In genomic region chr9:98445576-98445975, GRCh38 we compare ENCODE assay signal across 15 cellular contexts.
DNase-seq lines count a peak whose midpoint lies in the region; TF ChIP-seq lines count a peak whose summit lies in the region.
"Had no signal": no experiment of that assay in that cellular context is flagged by ENCODE, and none has a peak within 500 bp of the region (broad histone marks: within the 10 kb centered on the region; RNA-seq: fewer than 3 reads in every experiment).

No MANE protein-coding gene starts in this region.

- CTCF ChIA-PET in activated CD4-positive, alpha-beta T cell treated with anti-CD3 and anti-CD28 coated beads, Interleukin-2, amount 10 ng/mL, durations not matched to agents 7 days and 5 days (lab: Charles Lee): interaction anchor here (1.0 kb wide), 1 partner anchor 9 kb away, joined by 3 read pairs; no protein-coding TSS in a partner anchor

- POLR2A ChIA-PET in activated CD4-positive, alpha-beta T cell treated with anti-CD3 and anti-CD28 coated beads, Interleukin-2, amount 10 ng/mL, durations not matched to agents 7 days and 5 days (lab: Charles Lee): no interaction called here

- H3K4me1 Mint-ChIP-seq in activated CD4-positive, alpha-beta T cell treated with anti-CD3 and anti-CD28 coated beads, Interleukin-2, amount 10 ng/mL, durations not matched to agents 7 days and 5 days: no peaks in the 10 kb centered on the region

- no peak overlapping the region for H3K4me3 Mint-ChIP-seq in activated CD4-positive, alpha-beta T cell treated with anti-CD3 and anti-CD28 coated beads, Interleukin-2, amount 10 ng/mL, durations not matched to agents 7 days and 5 days
- H3K4me3 Mint-ChIP-seq: T-helper 1 cell treated with Interleukin-12 subunit alpha and Interleukin-12 subunit beta and Interleukin-4 antibody, amounts not matched to agents 30 μg/mL and 1 μg/mL, for 36 hours had no signal

- H3K9me3 Mint-ChIP-seq in activated CD4-positive, alpha-beta T cell treated with anti-CD3 and anti-CD28 coated beads, Interleukin-2, amount 10 ng/mL, durations not matched to agents 7 days and 5 days: no peaks in the 10 kb centered on the region
- H3K9me3 Mint-ChIP-seq: T-helper 1 cell treated with Interleukin-12 subunit alpha and Interleukin-12 subunit beta and Interleukin-4 antibody, amounts not matched to agents 30 μg/mL and 1 μg/mL, for 36 hours had no signal

- H3K27ac Mint-ChIP-seq in activated CD4-positive, alpha-beta T cell treated with anti-CD3 and anti-CD28 coated beads, Interleukin-2, amount 10 ng/mL, durations not matched to agents 7 days and 5 days: no peak overlapping the region
- H3K27ac Mint-ChIP-seq: T-helper 1 cell treated with Interleukin-12 subunit alpha and Interleukin-12 subunit beta and Interleukin-4 antibody, amounts not matched to agents 30 μg/mL and 1 μg/mL, for 36 hours had no signal

- no peak for TF ChIP-seq CTCF in WERI-Rb-1 (IDR thresholded peaks at IDR 0.05; ENCODE audit: low read depth, low read length)

- no peaks in the 10 kb centered on the region for H3K36me3 Mint-ChIP-seq in activated CD4-positive, alpha-beta T cell treated with anti-CD3 and anti-CD28 coated beads, Interleukin-2, amount 10 ng/mL, durations not matched to agents 7 days and 5 days (ENCODE audit: low read depth)

- peaks cover 43% of the 10 kb centered on the region for H3K36me3 ChIP-seq in WERI-Rb-1
- H3K36me3 ChIP-seq: BLaER1 had no signal

- DNase-seq in DMS53 (lab: John Stamatoyannopoulos, UW): peak; percentile 17
- DNase-seq in DMS53 treated with DMSO at 0.1 percent for 48 hours (lab: John Stamatoyannopoulos, UW; ENCODE audit: unreplicated experiment): no peak
- peak; percentile 76 for DNase-seq in NCI-H1436 treated with DMSO at 0.1 percent for 48 hours (lab: John Stamatoyannopoulos, UW)
- peak; percentile 82 to 90 for DNase-seq in NCI-H524 (lab: John Stamatoyannopoulos, UW)
- peak; percentile 58 for DNase-seq in WERI-Rb-1
- DNase-seq in pons (ENCODE audit: low spot score): no peak
- no peak for DNase-seq in activated CD4-positive, alpha-beta T cell treated with anti-CD3 and anti-CD28 coated beads, Interleukin-2, amount 10 ng/mL, durations not matched to agents 7 days and 5 days
- no peak for DNase-seq in HPDE6-E6E7 (ENCODE audit: extremely low spot score)
- DNase-seq: DMS79, MV-4-11, NCI-H2029 treated with DMSO at 0.1 percent for 48 hours had no signal

- peak overlapping the region; percentile 78 for H3K27ac ChIP-seq in WERI-Rb-1
- H3K27ac ChIP-seq: 22Rv1, BLaER1 had no signal

- H3K27me3 ChIP-seq in WERI-Rb-1 (ENCODE audit: insufficient read depth, low read depth, severe bottlenecking): no peaks in the 10 kb centered on the region
- H3K27me3 ChIP-seq: BLaER1 had no signal

- no peak overlapping the region for H3K4me3 ChIP-seq in WERI-Rb-1 (ENCODE audit: low read depth, low read length)
- H3K4me3 ChIP-seq: BLaER1, GM12878 had no signal

- H3K27me3 Mint-ChIP-seq in activated CD4-positive, alpha-beta T cell treated with anti-CD3 and anti-CD28 coated beads, Interleukin-2, amount 10 ng/mL, durations not matched to agents 7 days and 5 days: peaks cover 12% of the 10 kb centered on the region

- no peaks in the 10 kb centered on the region for H3K9me3 ChIP-seq in WERI-Rb-1 (ENCODE audit: severe bottlenecking)
- H3K9me3 ChIP-seq: BLaER1 had no signal

Comparison
In these comparisons a context has a peak if more than half of its experiments do, and no peak if none do; other contexts are left out.
1. DNase-seq: peak in DMS53 (single experiment), NCI-H1436 treated with DMSO at 0.1 percent for 48 hours (single experiment), NCI-H524 (2 of 2) and WERI-Rb-1 (single experiment); none in DMS53 treated with DMSO at 0.1 percent for 48 hours (single experiment), pons (single experiment), activated CD4-positive, alpha-beta T cell treated with anti-CD3 and anti-CD28 coated beads, Interleukin-2, amount 10 ng/mL, durations not matched to agents 7 days and 5 days (single experiment) and HPDE6-E6E7 (single experiment).